In the genomic region with DNA sequence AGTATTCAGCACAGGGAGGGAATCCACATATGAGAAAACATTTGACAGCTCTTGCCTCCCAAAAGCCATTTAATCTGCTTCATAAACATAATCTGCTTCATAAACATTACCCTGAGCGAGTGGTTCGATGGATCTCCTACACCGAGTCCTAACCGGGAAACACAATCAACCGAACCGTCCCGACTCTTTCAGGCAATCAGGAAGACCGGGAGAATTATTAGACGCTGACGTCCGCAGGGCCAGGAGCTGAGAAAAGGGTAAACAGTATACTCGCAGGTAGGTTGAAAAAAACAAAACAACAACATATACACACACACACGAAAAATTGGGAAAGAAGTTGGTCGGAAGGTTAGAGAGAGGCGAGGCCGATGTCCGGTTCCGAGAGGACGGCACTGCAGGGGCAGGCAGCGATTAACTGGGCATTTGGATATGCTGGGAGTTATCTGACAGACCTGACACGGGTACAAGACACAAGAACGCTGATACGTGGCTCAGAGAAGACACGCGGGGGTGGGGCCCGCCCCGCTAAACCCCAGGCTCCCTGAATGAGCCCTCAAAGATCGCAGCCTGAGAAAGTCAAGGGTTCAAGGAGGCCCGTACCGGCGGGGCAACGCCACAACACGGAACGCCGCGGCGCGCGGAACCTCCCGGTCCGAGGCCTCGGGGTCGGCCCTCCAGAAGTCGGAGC, we compare ENCODE assay signal across 8 cellular contexts. TPM values are rescaled to one million over a fixed set of nuclear protein-coding genes. Genes with fewer than 3 reads are reported as not detected.
A peak's percentile ranks its signal among the peaks of the same experiment; 100 is the strongest.
DNase-seq lines count a peak whose midpoint lies in the region; ATAC-seq, FAIRE-seq and TF ChIP-seq lines count a peak whose summit lies in the region.

No MANE protein-coding gene starts in this region.

- intact Hi-C loops in HepG2 (cut with micrococcal nuclease; ENCODE audit: unreplicated experiment) = loop anchor here (2.0 to 5.0 kb wide), 3 partner anchors 39 to 89 kb away; partner anchors contain the start of genes ATXN1L and IST1

- ATAC-seq in HG03025 (IDR thresholded peaks at IDR 0.05; ENCODE audit: low FRiP score, unreplicated experiment) (peak; percentile 41), HepG2 (peak; percentile 22)

- H2AFZ ChIP-seq in HepG2 (ENCODE audit: low read length) = no peak overlapping the region

- no TSS peak for BruUV-seq in HepG2 (replicated peaks; lab: Mats Ljungman, UMichigan)

- no peak for TF ChIP-seq CTCF in HepG2 (CRISPR knock-in tag; IDR thresholded peaks at IDR 0.05)

- no peaks in the 10 kb centered on the region for H3K9me3 ChIP-seq in SJCRH30 (replicated peaks)
- no peaks in the 10 kb centered on the region for H3K9me3 ChIP-seq in HepG2 (ENCODE audit: low read length)

- in situ Hi-C loops in HepG2 (cut with HindIII; ENCODE audit: extremely low pct_ligation_motif_present, low pct_unique_long_range_greater_than_20kb) = loop anchor here (5.0 kb wide), 1 partner anchor 89 kb away; the partner anchor contains the start of gene IST1

- H3K27me3 ChIP-seq in SJCRH30 = no peaks in the 10 kb centered on the region
- peaks cover 0 to 6% of the 10 kb centered on the region in 2 experiments; a peak in 1 of 5 replicates for H3K27me3 ChIP-seq in HepG2 (ENCODE audit: control insufficient read depth in 1 of 2, insufficient read depth in 2 of 2, low read length in 2 of 2)

- H3K27ac ChIP-seq in SJCRH30 (peak overlapping the region; percentile 99), caudate nucleus (ENCODE audit: low read depth, low read length) (peak overlapping the region; percentile 98), HepG2 (ENCODE audit: extremely low read length, insufficient read depth, low read length) (peak overlapping the region; percentile 98)

- POLR2A ChIA-PET in HepG2 (lab: Yijun Ruan, JAX) = interaction anchor here (0.9 to 2.9 kb wide), 15 partner anchors 10 to 286 kb away, joined by 3 to 21 read pairs (median 5); partner anchors contain the start of genes DHX38, IST1, TXNL4B and ZNF821

- peak overlapping the region; percentile 94 for H3K4me3 ChIP-seq in SJCRH30
- H3K4me3 ChIP-seq in HepG2 (replicated peaks in 1 of 3; ENCODE audit: insufficient read depth in 1 of 3, low read depth in 2 of 3, low read length in 3 of 3) = peak overlapping the region; percentile 96 to 99 (median 98)

- peak overlapping the region; percentile 98 for H3K9ac ChIP-seq in HepG2 (ENCODE audit: insufficient read depth, low read depth, low read length)

- CTCF ChIA-PET in HepG2 (lab: Yijun Ruan, JAX; ENCODE audit: low intra/inter-chr PET ratio, low total read pairs) = no interaction called here

- no peak for TF ChIP-seq RAD21 in HepG2 (CRISPR knock-in tag; IDR thresholded peaks at IDR 0.05)

- TF ChIP-seq POLR2A in HepG2 (IDR thresholded peaks at IDR 0.05; ENCODE audit: insufficient read depth in 1 of 2, low read depth in 2 of 2, low read length in 2 of 2) = 0 out of 4 replicates have a peak, but pooled peaks of 1 of the 2 experiments have one; percentile 5

- peak; percentile 21 for DNase-seq in activated gamma-delta T cell treated with anti-CD3 and anti-CD28 coated beads, Interleukin-2, amount 50 U/mL, for 16 hours (ENCODE audit: low read depth)
- DNase-seq in activated gamma-delta T cell treated with Interleukin-2 at 50 U/mL for 16 hours (no peak), SJCRH30 (no peak), caudate nucleus (lab: John Stamatoyannopoulos, UW) (peak in 28 of 61 donors; percentile 12 to 79 (median 42)), HepG2 (ENCODE audit: low spot score) (no peak), NCI-H146 treated with DMSO at 0.1 percent for 48 hours (lab: John Stamatoyannopoulos, UW; ENCODE audit: unreplicated experiment) (no peak)
- DNase-seq in stimulated activated CD4-positive, alpha-beta T cell treated with anti-CD3 and anti-CD28 coated beads, TNF-alpha, amount 100 ng/mL, for 24 hours (ENCODE audit: low read depth in 3 of 3) = peak; percentile 24 to 54 (median 28)

- TF ChIP-seq EP300 in HepG2 (IDR thresholded peaks at IDR 0.05; ENCODE audit: low read depth in 2 of 2, low read length in 2 of 2) (no peak), HepG2 (CRISPR knock-in tag; IDR thresholded peaks at IDR 0.05; ENCODE audit: borderline replicate concordance) (no peak)

- peaks cover 8% of the 10 kb centered on the region for H4K20me1 ChIP-seq in HepG2 (ENCODE audit: insufficient read depth, low read length)

- peaks cover 55% of the 10 kb centered on the region for H3K79me2 ChIP-seq in HepG2 (ENCODE audit: insufficient read depth, low read length)

- H3K36me3 ChIP-seq in SJCRH30 (no peaks in the 10 kb centered on the region), HepG2 (replicated peaks in 1 of 2; ENCODE audit: control insufficient read depth in 1 of 2, insufficient read depth in 2 of 2, low read length in 2 of 2) (peaks cover 0 to 8% of the 10 kb centered on the region in 2 experiments; a peak in 1 of 5 replicates)

- H3K4me1 ChIP-seq in SJCRH30 = 0 out of 2 replicates have a peak, but pooled peaks cover 4% of the 10 kb centered on the region
- H3K4me1 ChIP-seq in HepG2 (ENCODE audit: insufficient read depth, low read length) = peaks cover 48% of the 10 kb centered on the region

- FAIRE-seq in HepG2 (lab: Jason Lieb, UNC) = no peak

- WGBS in HepG2 (ENCODE audit: low lambda C conversion rate) = under 1% methylated on average over 38 of the region's 44 CpGs

- peak overlapping the region; percentile 91 for H3K4me2 ChIP-seq in HepG2 (ENCODE audit: low read depth, low read length)

TF ChIP-seq in HepG2, 621 proteins besides CTCF, POLR2A, EP300 and RAD21 (continues in another document):
- no peak for TF ChIP-seq IRF9 (CRISPR knock-in tag; IDR thresholded peaks at IDR 0.05; ENCODE audit: borderline replicate concordance)
- no peak for TF ChIP-seq ZNF326 (CRISPR knock-in tag; IDR thresholded peaks at IDR 0.05; ENCODE audit: borderline replicate concordance)
- TF ChIP-seq ZNF564 (CRISPR knock-in tag; IDR thresholded peaks at IDR 0.05) = 0 out of 2 replicates have a peak, but pooled peaks have one; percentile 27
- TF ChIP-seq TEAD2 (CRISPR knock-in tag; IDR thresholded peaks at IDR 0.05) = no peak

RNA-seq across cellular contexts. Expression of gene AP1G1, which starts 0.6 kb away (rescaled TPM):
- 40.9 and 46.3 TPM in 2 replicates for total RNA-seq in SJCRH30 (2014; rRNA removed; shearing (Covaris generic))
- 66.2 and 87.1 TPM in 2 replicates for total RNA-seq in HepG2 (2016; rRNA removed; fragmentation: Illumina TruSeq; extraction: Trizol)
- total RNA-seq in HepG2 (2016; cell fraction: cytosol; rRNA removed; fragmentation: Illumina TruSeq; extraction: Trizol; ENCODE audit: low read depth) = 7.1 TPM in 2 replicates
- 66.4 and 87.7 TPM in 2 replicates for total RNA-seq in HepG2 (2016; cell fraction: insoluble cytoplasmic fraction; rRNA removed; fragmentation: Illumina TruSeq; extraction: Trizol)
- total RNA-seq in HepG2 (2016; cell fraction: membrane; rRNA removed; fragmentation: Illumina TruSeq; extraction: Trizol) = 21.0 and 22.8 TPM in 2 replicates
- total RNA-seq in HepG2 (2016; cell fraction: nucleus; rRNA removed; fragmentation: Illumina TruSeq; extraction: Trizol) = 90.7 and 111 TPM in 2 replicates
- 58.8 and 62.2 TPM in 2 replicates for polyA plus RNA-seq in HepG2 (2011; rRNA removed)
- polyA plus RNA-seq in HepG2 (2011; cell fraction: cytosol; rRNA removed) = 40.7 and 56.1 TPM in 2 replicates
- polyA plus RNA-seq in HepG2 (2011; cell fraction: nucleus; rRNA removed) = 69.2 and 80.7 TPM in 2 replicates
- polyA plus RNA-seq in HepG2 (2012) = 41.7 and 51.2 TPM in 2 replicates
- polyA plus RNA-seq in HepG2 (2016; cell fraction: cytosol; fragmentation: Illumina TruSeq; extraction: Trizol; ENCODE audit: low read depth) = 2.4 and 3.2 TPM in 2 replicates
- polyA plus RNA-seq in HepG2 (2016; cell fraction: insoluble cytoplasmic fraction; fragmentation: Illumina TruSeq; extraction: Trizol; ENCODE audit: low read depth) = 61.2 and 67.4 TPM in 2 replicates
- polyA plus RNA-seq in HepG2 (2016; cell fraction: membrane; fragmentation: Illumina TruSeq; extraction: Trizol; ENCODE audit: low read depth) = 9.9 and 10.4 TPM in 2 replicates
- 71.7 and 84.0 TPM in 2 replicates for polyA plus RNA-seq in HepG2 (2016; cell fraction: nucleus; fragmentation: Illumina TruSeq; extraction: Trizol; ENCODE audit: insufficient read depth, low read depth)
- polyA minus RNA-seq in HepG2 (2011; rRNA and poly(A)+ RNA removed; ENCODE audit: low replicate concordance) = 149 and 155 TPM in 2 replicates
- polyA minus RNA-seq in HepG2 (2011; cell fraction: cytosol; rRNA and poly(A)+ RNA removed) = 71.5 and 78.8 TPM in 2 replicates
- 197 and 211 TPM in 2 replicates for polyA minus RNA-seq in HepG2 (2011; cell fraction: nucleus; rRNA and poly(A)+ RNA removed)

RNA-seq across cellular contexts. Expression of gene ATXN1L, which starts 37.7 kb away (rescaled TPM):
- 13.9 and 15.3 TPM in 2 replicates for total RNA-seq in SJCRH30 (2014; rRNA removed; shearing (Covaris generic))
- 22.4 and 23.6 TPM in 2 replicates for total RNA-seq in HepG2 (2016; rRNA removed; fragmentation: Illumina TruSeq; extraction: Trizol)
- total RNA-seq in HepG2 (2016; cell fraction: cytosol; rRNA removed; fragmentation: Illumina TruSeq; extraction: Trizol; ENCODE audit: low read depth) = 3.6 and 5.9 TPM in 2 replicates
- total RNA-seq in HepG2 (2016; cell fraction: insoluble cytoplasmic fraction; rRNA removed; fragmentation: Illumina TruSeq; extraction: Trizol) = 20.9 and 21.7 TPM in 2 replicates
- 10.7 and 13.4 TPM in 2 replicates for total RNA-seq in HepG2 (2016; cell fraction: membrane; rRNA removed; fragmentation: Illumina TruSeq; extraction: Trizol)
- total RNA-seq in HepG2 (2016; cell fraction: nucleus; rRNA removed; fragmentation: Illumina TruSeq; extraction: Trizol) = 21.5 and 23.5 TPM in 2 replicates
- polyA plus RNA-seq in HepG2 (2011; rRNA removed) = 19.6 and 20.0 TPM in 2 replicates
- 13.1 and 13.9 TPM in 2 replicates for polyA plus RNA-seq in HepG2 (2011; cell fraction: cytosol; rRNA removed)
- polyA plus RNA-seq in HepG2 (2011; cell fraction: nucleus; rRNA removed) = 33.8 and 34.8 TPM in 2 replicates
- 16.8 and 18.1 TPM in 2 replicates for polyA plus RNA-seq in HepG2 (2012)
- polyA plus RNA-seq in HepG2 (2016; cell fraction: cytosol; fragmentation: Illumina TruSeq; extraction: Trizol; ENCODE audit: low read depth) = 1.9 and 3.5 TPM in 2 replicates
- polyA plus RNA-seq in HepG2 (2016; cell fraction: insoluble cytoplasmic fraction; fragmentation: Illumina TruSeq; extraction: Trizol; ENCODE audit: low read depth) = 14.9 and 15.2 TPM in 2 replicates
- 5.2 and 5.3 TPM in 2 replicates for polyA plus RNA-seq in HepG2 (2016; cell fraction: membrane; fragmentation: Illumina TruSeq; extraction: Trizol; ENCODE audit: low read depth)
- polyA plus RNA-seq in HepG2 (2016; cell fraction: nucleus; fragmentation: Illumina TruSeq; extraction: Trizol; ENCODE audit: insufficient read depth, low read depth) = 25.4 and 26.1 TPM in 2 replicates
- polyA minus RNA-seq in HepG2 (2011; rRNA and poly(A)+ RNA removed; ENCODE audit: low replicate concordance) = 27.5 and 35.3 TPM in 2 replicates
- 11.6 and 12.9 TPM in 2 replicates for polyA minus RNA-seq in HepG2 (2011; cell fraction: cytosol; rRNA and poly(A)+ RNA removed)
- polyA minus RNA-seq in HepG2 (2011; cell fraction: nucleus; rRNA and poly(A)+ RNA removed) = 26.9 and 31.0 TPM in 2 replicates

Comparison
In these comparisons a context has a peak if more than half of its experiments do, and no peak if none do; other contexts are left out.
1. DNase-seq: peak in activated gamma-delta T cell treated with anti-CD3 and anti-CD28 coated beads, Interleukin-2, amount 50 U/mL, for 16 hours (single experiment) and stimulated activated CD4-positive, alpha-beta T cell treated with anti-CD3 and anti-CD28 coated beads, TNF-alpha, amount 100 ng/mL, for 24 hours (3 of 3); none in activated gamma-delta T cell treated with Interleukin-2 at 50 U/mL for 16 hours (single experiment), SJCRH30 (0 of 2), HepG2 (single experiment) and NCI-H146 treated with DMSO at 0.1 percent for 48 hours (single experiment).
2. Peak in every context shown above with its lines, with median percentiles within 50 percentile points of each other: H3K27ac ChIP-seq.